Comparison of ENCODE assay signal across 9 cellular contexts in the genomic region with DNA sequence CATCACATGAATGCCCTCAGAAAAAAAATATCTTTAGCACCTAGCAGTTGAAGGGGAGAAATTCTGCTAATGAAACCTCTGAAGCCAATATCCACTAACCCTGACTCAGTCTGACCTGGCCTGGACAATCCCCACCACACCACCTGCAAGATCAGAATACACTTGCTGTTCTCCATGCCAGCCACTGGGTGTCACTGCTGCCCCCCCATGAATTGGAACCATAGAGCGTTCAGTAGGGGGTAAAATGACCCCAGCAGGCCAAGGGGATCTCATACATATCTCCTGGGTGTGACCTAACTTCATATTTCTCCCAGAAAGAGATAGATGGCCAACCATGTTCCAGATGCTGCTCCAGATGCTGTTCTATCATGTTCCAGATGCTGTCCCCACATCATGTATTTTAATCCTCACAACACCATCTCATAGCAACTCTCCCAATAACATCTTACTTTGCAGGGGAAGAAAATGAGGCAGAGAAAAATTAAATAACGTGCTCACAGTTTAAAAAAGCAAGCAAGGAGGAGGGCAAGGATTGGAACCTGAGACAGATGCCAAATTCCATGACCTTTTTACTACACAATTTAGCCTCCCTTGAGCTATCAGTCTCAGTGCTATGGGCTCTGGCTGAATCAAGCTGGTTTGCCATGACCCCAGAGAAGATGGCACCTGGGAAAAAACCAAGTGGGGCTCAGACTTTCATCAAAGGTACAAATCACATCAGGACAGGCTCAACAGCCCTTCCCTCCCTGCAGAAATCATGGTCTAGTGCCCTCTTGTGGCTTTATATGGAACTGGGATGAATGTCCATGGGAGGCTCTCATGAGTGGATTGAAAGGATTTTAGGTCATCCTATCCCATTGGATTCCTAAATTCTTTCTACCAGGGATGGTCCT. TPM values are rescaled to one million over a fixed set of nuclear protein-coding genes. Genes with fewer than 3 reads are reported as not detected.
DNase-seq lines count a peak whose midpoint lies in the region; ATAC-seq and TF ChIP-seq lines count a peak whose summit lies in the region.
"Had no signal": no experiment of that assay in that cellular context is flagged by ENCODE, and none has a peak within 500 bp of the region (broad histone marks: within the 10 kb centered on the region; RNA-seq: fewer than 3 reads in every experiment).

No MANE protein-coding gene starts in this region.

- no peak overlapping the region for H3K4me3 Mint-ChIP-seq in activated T-cell treated with anti-CD3 and anti-CD28 coated beads, Interleukin-2, amount 50 U/mL, for 72 hours
- H3K4me3 Mint-ChIP-seq: activated naive CD4-positive, alpha-beta T cell treated with anti-CD3 and anti-CD28 coated beads, Interleukin-2, amount 50 U/mL, for 24 hours had no signal

- TF ChIP-seq CTCF in epithelial cell of esophagus (IDR thresholded peaks at IDR 0.05; ENCODE audit: insufficient read depth, low read depth, low read length, missing control alignments): peak; percentile 52
- no peak for TF ChIP-seq CTCF in omental fat pad (IDR thresholded peaks at IDR 0.05)

- peaks cover 10% of the 10 kb centered on the region for H3K4me1 Mint-ChIP-seq in activated T-cell treated with anti-CD3 and anti-CD28 coated beads, Interleukin-2, amount 50 U/mL, for 72 hours (ENCODE audit: low read depth)

- peak; percentile 51 to 54 for ATAC-seq in activated T-cell treated with anti-CD3 and anti-CD28 coated beads, Interleukin-2, amount 50 U/mL, for 72 hours (replicated peaks in 1 of 2)
- ATAC-seq in omental fat pad (ENCODE audit: low FRiP score) (no peak), GM19455 (IDR thresholded peaks at IDR 0.05; ENCODE audit: unreplicated experiment) (no peak)

- H3K4me3 ChIP-seq in epithelial cell of esophagus (ENCODE audit: low read length): no peak overlapping the region

- peak; percentile 24 to 39 for DNase-seq in activated T-cell treated with anti-CD3 and anti-CD28 coated beads, Interleukin-2, amount 50 U/mL, for 72 hours
- DNase-seq in activated T-cell treated with anti-CD3 and anti-CD28 coated beads, Interleukin-2, amount 50 U/mL, for 1 hour: no peak
- peak; percentile 13 for DNase-seq in HCEC 1CT
- peak; percentile 53 for DNase-seq in OCI-M1 (lab: John Stamatoyannopoulos, UW)
- DNase-seq in epithelial cell of esophagus (ENCODE audit: low read depth): peak; percentile 38
- peak; percentile 7 for DNase-seq in renal cortical epithelial cell (ENCODE audit: low read depth)
- no peak for DNase-seq in omental fat pad (ENCODE audit: low spot score)

- peaks cover 31% of the 10 kb centered on the region for H3K27me3 Mint-ChIP-seq in activated T-cell treated with anti-CD3 and anti-CD28 coated beads, Interleukin-2, amount 50 U/mL, for 72 hours (ENCODE audit: low read depth)

- H3K9me3 Mint-ChIP-seq in activated T-cell treated with anti-CD3 and anti-CD28 coated beads, Interleukin-2, amount 50 U/mL, for 72 hours: no peaks in the 10 kb centered on the region
- H3K9me3 Mint-ChIP-seq: activated naive CD4-positive, alpha-beta T cell treated with anti-CD3 and anti-CD28 coated beads, Interleukin-2, amount 50 U/mL, for 24 hours had no signal

- H3K27ac Mint-ChIP-seq in activated T-cell treated with anti-CD3 and anti-CD28 coated beads, Interleukin-2, amount 50 U/mL, for 72 hours: no peak overlapping the region
- H3K27ac Mint-ChIP-seq: activated naive CD4-positive, alpha-beta T cell treated with anti-CD3 and anti-CD28 coated beads, Interleukin-2, amount 50 U/mL, for 24 hours had no signal

- H3K36me3 Mint-ChIP-seq in activated T-cell treated with anti-CD3 and anti-CD28 coated beads, Interleukin-2, amount 50 U/mL, for 72 hours (ENCODE audit: insufficient read depth in 2 of 2): no peaks in the 10 kb centered on the region
- H3K36me3 Mint-ChIP-seq: activated naive CD4-positive, alpha-beta T cell treated with anti-CD3 and anti-CD28 coated beads, Interleukin-2, amount 50 U/mL, for 24 hours had no signal

RNA-seq across cellular contexts. Expression of a gene that starts 12.4 kb away (rescaled TPM):
- 1 to 10 TPM; 4.2 to 8.9 TPM for total RNA-seq in activated T-cell treated with anti-CD3 and anti-CD28 coated beads, Interleukin-2, amount 50 U/mL, for 72 hours
- total RNA-seq in renal cortical epithelial cell (under 0.01 TPM in 1 of 2 replicates, not detected in the other), omental fat pad (1 to 10 TPM in 3 of 4 donors, under 1 TPM in 1; 0.75 to 5.2 (median 3.6) TPM)

Comparison
In these comparisons a context has a peak if more than half of its experiments do, and no peak if none do; other contexts are left out.
1. DNase-seq: peak in activated T-cell treated with anti-CD3 and anti-CD28 coated beads, Interleukin-2, amount 50 U/mL, for 72 hours (2 of 2), HCEC 1CT (single experiment), OCI-M1 (single experiment), epithelial cell of esophagus (single experiment) and renal cortical epithelial cell (single experiment); none in activated T-cell treated with anti-CD3 and anti-CD28 coated beads, Interleukin-2, amount 50 U/mL, for 1 hour (single experiment) and omental fat pad (single experiment).
2. ATAC-seq: peak in activated T-cell treated with anti-CD3 and anti-CD28 coated beads, Interleukin-2, amount 50 U/mL, for 72 hours (2 of 2); none in omental fat pad (single experiment) and GM19455 (single experiment).